8 cellular contexts compared by ENCODE assay signal in the genomic region with DNA sequence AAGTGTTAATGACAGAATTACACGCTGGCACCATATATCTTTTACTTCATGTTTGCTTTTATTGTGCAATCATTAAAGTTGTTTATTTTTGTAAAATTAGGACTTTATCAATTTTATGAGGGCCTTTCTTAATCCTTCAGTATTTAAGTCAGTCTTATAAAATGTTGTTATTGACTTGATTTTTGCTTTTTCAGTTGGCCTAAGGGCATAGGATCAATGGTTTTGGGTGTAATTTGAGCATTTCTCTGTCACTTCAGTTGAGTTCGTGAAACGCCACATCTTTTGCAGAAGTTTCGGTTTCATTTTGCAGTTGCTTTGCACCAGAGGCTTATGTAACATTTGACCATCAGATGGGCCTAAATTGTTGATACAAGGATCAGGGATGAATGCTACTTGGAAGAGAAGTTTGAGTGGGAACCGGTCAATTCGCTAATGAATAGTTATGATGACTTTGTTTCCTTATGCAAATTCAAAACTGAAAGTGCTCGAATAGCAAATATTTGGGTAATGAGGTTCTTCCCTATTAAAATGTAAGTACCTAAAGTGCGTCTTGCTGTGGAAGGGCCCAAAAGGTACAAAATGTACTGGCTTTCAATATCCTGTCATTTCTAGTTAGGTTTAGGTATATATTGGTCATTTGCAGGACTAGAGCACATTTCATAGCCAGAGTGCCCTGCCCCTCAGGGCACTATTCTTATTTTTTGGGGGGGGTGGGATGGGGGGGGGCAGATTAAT.
A peak's percentile ranks its signal among the peaks of the same experiment; 100 is the strongest.
DNase-seq lines count a peak whose midpoint lies in the region; ATAC-seq lines count a peak whose summit lies in the region.

No MANE protein-coding gene starts in this region.

- peak; percentile 24 for DNase-seq in NCI-H2029 (lab: John Stamatoyannopoulos, UW)
- no peak for DNase-seq in NCI-H2029 treated with DMSO at 0.1 percent for 48 hours (lab: John Stamatoyannopoulos, UW)
- no peak for DNase-seq in activated naive CD8-positive, alpha-beta T cell treated with anti-CD3 and anti-CD28 coated beads for 36 hours
- DNase-seq in pons (ENCODE audit: low spot score), result peak; percentile 51
- no peak for DNase-seq in NCI-H510A treated with DMSO at 0.1 percent for 48 hours (lab: John Stamatoyannopoulos, UW)
- no peak for DNase-seq in effector CD8-positive, alpha-beta T cell (lab: John Stamatoyannopoulos, UW)
- DNase-seq in NK-92 treated with Interleukin-12 subunit alpha and Interleukin-12 subunit beta, amount 100 ng/mL, for 24 hours (lab: John Stamatoyannopoulos, UW), result no peak

- H3K4me1 Mint-ChIP-seq in activated naive CD8-positive, alpha-beta T cell treated with anti-CD3 and anti-CD28 coated beads for 36 hours, result peaks cover 14% of the 10 kb centered on the region

- peak; percentile 68 for ATAC-seq in HG03378 (IDR thresholded peaks at IDR 0.05; ENCODE audit: unreplicated experiment)

- H3K36me3 Mint-ChIP-seq in activated naive CD8-positive, alpha-beta T cell treated with anti-CD3 and anti-CD28 coated beads for 36 hours, result no peaks in the 10 kb centered on the region

- H3K4me3 Mint-ChIP-seq in activated naive CD8-positive, alpha-beta T cell treated with anti-CD3 and anti-CD28 coated beads for 36 hours, result peak overlapping the region; percentile 72

- H3K27ac Mint-ChIP-seq in activated naive CD8-positive, alpha-beta T cell treated with anti-CD3 and anti-CD28 coated beads for 36 hours, result no peak overlapping the region

- no peaks in the 10 kb centered on the region for H3K9me3 Mint-ChIP-seq in activated naive CD8-positive, alpha-beta T cell treated with anti-CD3 and anti-CD28 coated beads for 36 hours

- H3K27me3 Mint-ChIP-seq in activated naive CD8-positive, alpha-beta T cell treated with anti-CD3 and anti-CD28 coated beads for 36 hours, result no peaks in the 10 kb centered on the region

Comparison
In these comparisons a context has a peak if more than half of its experiments do, and no peak if none do; other contexts are left out.
1. DNase-seq: peak in NCI-H2029 (single experiment) and pons (single experiment); none in NCI-H2029 treated with DMSO at 0.1 percent for 48 hours (single experiment), activated naive CD8-positive, alpha-beta T cell treated with anti-CD3 and anti-CD28 coated beads for 36 hours (single experiment), NCI-H510A treated with DMSO at 0.1 percent for 48 hours (single experiment), effector CD8-positive, alpha-beta T cell (single experiment) and NK-92 treated with Interleukin-12 subunit alpha and Interleukin-12 subunit beta, amount 100 ng/mL, for 24 hours (single experiment).